ENCODE assay signal across 29 cellular contexts in genomic region chr10:66472156-66472555, GRCh38.
"Had no signal": no experiment of that assay in that cellular context is flagged by ENCODE, and none has a peak within 500 bp of the region (broad histone marks: within the 10 kb centered on the region; RNA-seq: fewer than 3 reads in every experiment).

No MANE protein-coding gene starts in this region.

- H3K9me3 Mint-ChIP-seq: endodermal cell had no signal

- H3K27ac Mint-ChIP-seq: activated CD4-positive, alpha-beta T cell treated with anti-CD3 and anti-CD28 coated beads for 36 hours; activated CD4-positive, alpha-beta T cell treated with anti-CD3 and anti-CD28 coated beads, Interleukin-2, amount 10 ng/mL, durations not matched to agents 7 days and 5 days; activated CD8-positive, alpha-beta memory T cell treated with anti-CD3 and anti-CD28 coated beads, Interleukin-2, amount 10 ng/mL, durations not matched to agents 7 days and 5 days; activated CD8-positive, alpha-beta T cell treated with anti-CD3 and anti-CD28 coated beads for 36 hours; activated naive CD4-positive, alpha-beta T cell treated with anti-CD3 and anti-CD28 coated beads for 36 hours; activated naive CD4-positive, alpha-beta T cell treated with anti-CD3 and anti-CD28 coated beads, Interleukin-2, amount 50 U/mL, for 24 hours; activated naive CD8-positive, alpha-beta T cell treated with anti-CD3 and anti-CD28 coated beads for 36 hours; activated naive CD8-positive, alpha-beta T cell treated with anti-CD3 and anti-CD28 coated beads, Interleukin-2, amount 50 U/mL, for 24 hours; activated T-helper 1 cell treated with anti-CD3 and anti-CD28 coated beads, Interleukin-12 subunit alpha, Interleukin-12 subunit beta, Interleukin-2, Interleukin-4 antibody, amounts not matched to agents 30 ng/mL and 10 ng/mL and 1 ng/mL, durations not matched to agents 14 hours and 24 hours and 36 hours; activated T-helper 2 cell treated with anti-CD3 and anti-CD28 coated beads, Interferon-gamma antibody, Interleukin-2, Interleukin-4, amounts not matched to agents 10 μg/mL and 5 μg/mL and 100 μg/mL, durations not matched to agents 14 hours and 24 hours and 36 hours; dendritic cell treated with granulocyte-macrophage colony-stimulating factor and Interleukin-4, amounts not matched to agents 40 ng/mL and 50 ng/mL, for 4 days; endodermal cell had no signal

- H3K36me3 Mint-ChIP-seq: activated CD8-positive, alpha-beta memory T cell treated with anti-CD3 and anti-CD28 coated beads, Interleukin-2, amount 10 ng/mL, durations not matched to agents 7 days and 5 days; activated naive CD4-positive, alpha-beta T cell treated with anti-CD3 and anti-CD28 coated beads, Interleukin-2, amount 50 U/mL, for 24 hours; activated naive CD8-positive, alpha-beta T cell treated with anti-CD3 and anti-CD28 coated beads for 36 hours had no signal

- DNase-seq: activated CD4-positive, alpha-beta T cell treated with anti-CD3 and anti-CD28 coated beads for 36 hours; activated CD4-positive, alpha-beta T cell treated with anti-CD3 and anti-CD28 coated beads, Interleukin-2, amount 10 ng/mL, durations not matched to agents 7 days and 5 days; activated CD4-positive, alpha-beta T cell treated with anti-CD3 and anti-CD28 coated beads, Interleukin-2, amount 50 U/mL, for 4 hours; activated CD4-positive, CD25-positive, alpha-beta regulatory T cell; activated CD4-positive, CD25-positive, alpha-beta regulatory T cell treated with anti-CD3 and anti-CD28 coated beads, Interleukin-2, amount 50 U/mL, for 72 hours; activated CD8-positive, alpha-beta memory T cell treated with anti-CD3 and anti-CD28 coated beads, Interleukin-2, amount 10 ng/mL, durations not matched to agents 7 days and 5 days; activated CD8-positive, alpha-beta memory T cell treated with anti-CD3 and anti-CD28 coated beads, Interleukin-2, amount 50 U/mL, for 4 hours; activated CD8-positive, alpha-beta T cell treated with anti-CD3 and anti-CD28 coated beads for 36 hours; activated effector memory CD4-positive, alpha-beta T cell treated with anti-CD3 and anti-CD28 coated beads, Interleukin-2, amount 50 U/mL, for 16 hours; activated naive CD4-positive, alpha-beta T cell treated with anti-CD3 and anti-CD28 coated beads for 36 hours; activated naive CD8-positive, alpha-beta T cell treated with anti-CD3 and anti-CD28 coated beads for 36 hours; activated naive CD8-positive, alpha-beta T cell treated with anti-CD3 and anti-CD28 coated beads, Interleukin-2, amount 50 U/mL, for 24 hours; activated T-cell treated with anti-CD3 and anti-CD28 coated beads, Interleukin-2, amount 50 U/mL, for 1 hour; activated T-cell treated with anti-CD3 and anti-CD28 coated beads, Interleukin-2, amount 50 U/mL, for 48 hours; adrenal gland; amygdala; aorta; body of pancreas; effector memory CD4-positive, alpha-beta T cell; endodermal cell; foreskin fibroblast; heart left ventricle; T-helper 2 cell had no signal

- H3K27me3 Mint-ChIP-seq: activated CD4-positive, alpha-beta T cell treated with anti-CD3 and anti-CD28 coated beads for 36 hours; activated CD4-positive, alpha-beta T cell treated with anti-CD3 and anti-CD28 coated beads, Interleukin-2, amount 10 ng/mL, durations not matched to agents 7 days and 5 days; activated CD8-positive, alpha-beta memory T cell treated with anti-CD3 and anti-CD28 coated beads, Interleukin-2, amount 10 ng/mL, durations not matched to agents 7 days and 5 days; activated CD8-positive, alpha-beta T cell treated with anti-CD3 and anti-CD28 coated beads for 36 hours; activated naive CD4-positive, alpha-beta T cell treated with anti-CD3 and anti-CD28 coated beads, Interleukin-2, amount 50 U/mL, for 24 hours; activated naive CD8-positive, alpha-beta T cell treated with anti-CD3 and anti-CD28 coated beads for 36 hours; activated naive CD8-positive, alpha-beta T cell treated with anti-CD3 and anti-CD28 coated beads, Interleukin-2, amount 50 U/mL, for 24 hours; dendritic cell treated with granulocyte-macrophage colony-stimulating factor and Interleukin-4, amounts not matched to agents 40 ng/mL and 50 ng/mL, for 4 days had no signal

- H3K27ac ChIP-seq: adrenal gland, body of pancreas, coronary artery, heart left ventricle had no signal

- H3K4me1 Mint-ChIP-seq: activated CD4-positive, alpha-beta T cell treated with anti-CD3 and anti-CD28 coated beads for 36 hours; activated CD4-positive, alpha-beta T cell treated with anti-CD3 and anti-CD28 coated beads, Interleukin-2, amount 10 ng/mL, durations not matched to agents 7 days and 5 days; activated CD8-positive, alpha-beta memory T cell treated with anti-CD3 and anti-CD28 coated beads, Interleukin-2, amount 10 ng/mL, durations not matched to agents 7 days and 5 days; activated naive CD4-positive, alpha-beta T cell treated with anti-CD3 and anti-CD28 coated beads, Interleukin-2, amount 50 U/mL, for 24 hours; activated naive CD8-positive, alpha-beta T cell treated with anti-CD3 and anti-CD28 coated beads for 36 hours; activated naive CD8-positive, alpha-beta T cell treated with anti-CD3 and anti-CD28 coated beads, Interleukin-2, amount 50 U/mL, for 24 hours; endodermal cell had no signal

- H3K4me3 ChIP-seq: adrenal gland, body of pancreas, coronary artery, dorsolateral prefrontal cortex, heart left ventricle had no signal

- H3K9me3 ChIP-seq: adrenal gland, body of pancreas, heart left ventricle had no signal

- H3K27me3 ChIP-seq: adrenal gland, body of pancreas, dorsolateral prefrontal cortex, heart left ventricle had no signal

- H3K4me3 Mint-ChIP-seq: activated CD4-positive, alpha-beta T cell treated with anti-CD3 and anti-CD28 coated beads for 36 hours; activated CD4-positive, alpha-beta T cell treated with anti-CD3 and anti-CD28 coated beads, Interleukin-2, amount 10 ng/mL, durations not matched to agents 7 days and 5 days; activated CD8-positive, alpha-beta memory T cell treated with anti-CD3 and anti-CD28 coated beads, Interleukin-2, amount 10 ng/mL, durations not matched to agents 7 days and 5 days; activated CD8-positive, alpha-beta T cell treated with anti-CD3 and anti-CD28 coated beads for 36 hours; activated naive CD4-positive, alpha-beta T cell treated with anti-CD3 and anti-CD28 coated beads for 36 hours; activated naive CD4-positive, alpha-beta T cell treated with anti-CD3 and anti-CD28 coated beads, Interleukin-2, amount 50 U/mL, for 24 hours; activated naive CD8-positive, alpha-beta T cell treated with anti-CD3 and anti-CD28 coated beads for 36 hours; activated naive CD8-positive, alpha-beta T cell treated with anti-CD3 and anti-CD28 coated beads, Interleukin-2, amount 50 U/mL, for 24 hours; activated T-helper 1 cell treated with anti-CD3 and anti-CD28 coated beads, Interleukin-12 subunit alpha, Interleukin-12 subunit beta, Interleukin-2, Interleukin-4 antibody, amounts not matched to agents 30 ng/mL and 10 ng/mL and 1 ng/mL, durations not matched to agents 14 hours and 24 hours and 36 hours; dendritic cell treated with granulocyte-macrophage colony-stimulating factor and Interleukin-4, amounts not matched to agents 40 ng/mL and 50 ng/mL, for 4 days; endodermal cell had no signal

- H3K4me1 ChIP-seq: adrenal gland, body of pancreas, heart left ventricle had no signal

- H3K36me3 ChIP-seq: adrenal gland, heart left ventricle had no signal
